In genomic region chr10:43649149-43649523, GRCh38 we compare ENCODE assay signal across 8 cellular contexts. TPM values are rescaled to one million over a fixed set of nuclear protein-coding genes. Genes with fewer than 3 reads are reported as not detected.
A peak's percentile ranks its signal among the peaks of the same experiment; 100 is the strongest.
DNase-seq lines count a peak whose midpoint lies in the region; ATAC-seq and TF ChIP-seq lines count a peak whose summit lies in the region.

No MANE protein-coding gene starts in this region.

- intact Hi-C loops in activated CD8-positive, alpha-beta T cell treated with anti-CD3 and anti-CD28 coated beads for 36 hours (cut with micrococcal nuclease), result no loop called here

- H3K4me3 Mint-ChIP-seq in activated CD8-positive, alpha-beta T cell treated with anti-CD3 and anti-CD28 coated beads for 36 hours, result peak overlapping the region; percentile 82

- H3K27ac Mint-ChIP-seq in activated CD8-positive, alpha-beta T cell treated with anti-CD3 and anti-CD28 coated beads for 36 hours, result peak overlapping the region; percentile 79

- H3K27ac ChIP-seq in C4-2B, result peak overlapping the region; percentile 81
- peak overlapping the region; percentile 88 to 90 for H3K27ac ChIP-seq in right atrium auricular region
- H3K27ac ChIP-seq in skin epidermis, result peak overlapping the region in 20 of 21 experiments; percentile 78 to 94 (median 88)

- peaks cover 21% of the 10 kb centered on the region for H3K36me3 ChIP-seq in right atrium auricular region

- peaks cover 8 to 23% of the 10 kb centered on the region in 2 donors for H3K9me3 ChIP-seq in right atrium auricular region

- TF ChIP-seq CTCF in C4-2B (conservative IDR thresholded peaks at IDR 0.05) (no peak), right atrium auricular region (IDR thresholded peaks at IDR 0.05) (no peak)
- TF ChIP-seq CTCF in activated CD8-positive, alpha-beta T cell treated with anti-CD3 and anti-CD28 coated beads for 36 hours (IDR thresholded peaks at IDR 0.05), result no peak

- peak overlapping the region; percentile 76 to 97 for H3K4me3 ChIP-seq in right atrium auricular region
- H3K4me3 ChIP-seq in skin epidermis, result peak overlapping the region; percentile 61 to 90 (median 70)

- peaks cover 27% of the 10 kb centered on the region for H3K9me3 Mint-ChIP-seq in activated CD8-positive, alpha-beta T cell treated with anti-CD3 and anti-CD28 coated beads for 36 hours

- CTCF ChIA-PET in activated CD8-positive, alpha-beta T cell treated with anti-CD3 and anti-CD28 coated beads for 36 hours (lab: Charles Lee), result interaction anchor here (1.8 kb wide), 1 partner anchor 356 kb away, joined by 4 read pairs; no protein-coding TSS in a partner anchor

- no peaks in the 10 kb centered on the region for H3K27me3 ChIP-seq in right atrium auricular region

- ATAC-seq in HG02678 (IDR thresholded peaks at IDR 0.05; ENCODE audit: unreplicated experiment) (peak; percentile 2), HG03025 (IDR thresholded peaks at IDR 0.05; ENCODE audit: low FRiP score, unreplicated experiment) (no peak)
- ATAC-seq in activated CD8-positive, alpha-beta T cell treated with anti-CD3 and anti-CD28 coated beads for 36 hours, result peak; percentile 2

- H3K4me1 Mint-ChIP-seq in activated CD8-positive, alpha-beta T cell treated with anti-CD3 and anti-CD28 coated beads for 36 hours (ENCODE audit: low read depth), result peaks cover 18% of the 10 kb centered on the region

- peaks cover 38% of the 10 kb centered on the region for H3K36me3 Mint-ChIP-seq in activated CD8-positive, alpha-beta T cell treated with anti-CD3 and anti-CD28 coated beads for 36 hours (ENCODE audit: low read depth)

- no peak for DNase-seq in activated CD8-positive, alpha-beta T cell treated with anti-CD3 and anti-CD28 coated beads for 36 hours
- DNase-seq in right atrium auricular region (ENCODE audit: low spot score) (no peak), GDM1 (lab: John Stamatoyannopoulos, UW) (no peak), NOMO-1 treated with DMSO at 0.1 percent for 48 hours (lab: John Stamatoyannopoulos, UW; ENCODE audit: unreplicated experiment) (no peak)

- H3K4me1 ChIP-seq in right atrium auricular region, result peaks cover 0 to 7% of the 10 kb centered on the region in 2 donors

- H3K27me3 Mint-ChIP-seq in activated CD8-positive, alpha-beta T cell treated with anti-CD3 and anti-CD28 coated beads for 36 hours, result peaks cover 5% of the 10 kb centered on the region

- POLR2A ChIA-PET in activated CD8-positive, alpha-beta T cell treated with anti-CD3 and anti-CD28 coated beads for 36 hours (lab: Charles Lee), result interaction anchor here (0.6 kb wide), 1 partner anchor 41 kb away, joined by 3 read pairs; no protein-coding TSS in a partner anchor

RNA-seq across cellular contexts. Expression of gene ZNF32, which starts 0.5 kb away (rescaled TPM):
- 10 to 100 TPM; 12.5 to 13.7 TPM for total RNA-seq in activated CD8-positive, alpha-beta T cell treated with anti-CD3 and anti-CD28 coated beads for 36 hours
- 10 to 100 TPM; 56.1 to 56.5 TPM for total RNA-seq in right atrium auricular region

RNA-seq across cellular contexts. Expression of gene ZNF485, which starts 42.9 kb away (rescaled TPM):
- 1 to 10 TPM; 8.1 to 8.7 TPM for total RNA-seq in activated CD8-positive, alpha-beta T cell treated with anti-CD3 and anti-CD28 coated beads for 36 hours
- total RNA-seq in right atrium auricular region, result 1 to 10 TPM in 1 of 2 donors, under 1 TPM in 1; 0.98 to 1.1 TPM

Comparison
In these comparisons a context has a peak if more than half of its experiments do, and no peak if none do; other contexts are left out.
1. RNA of gene ZNF485, which starts 42.9 kb away (total RNA-seq): 8.1 to 8.7 TPM in activated CD8-positive, alpha-beta T cell treated with anti-CD3 and anti-CD28 coated beads for 36 hours; 0.98 to 1.1 TPM in right atrium auricular region; every median in the first group is over 4 times any median in the second.
2. Peak in every context shown above with its lines, with median percentiles within 50 percentile points of each other: H3K27ac ChIP-seq.